ENCODE assay signal across 1 cellular context in the genomic region with DNA sequence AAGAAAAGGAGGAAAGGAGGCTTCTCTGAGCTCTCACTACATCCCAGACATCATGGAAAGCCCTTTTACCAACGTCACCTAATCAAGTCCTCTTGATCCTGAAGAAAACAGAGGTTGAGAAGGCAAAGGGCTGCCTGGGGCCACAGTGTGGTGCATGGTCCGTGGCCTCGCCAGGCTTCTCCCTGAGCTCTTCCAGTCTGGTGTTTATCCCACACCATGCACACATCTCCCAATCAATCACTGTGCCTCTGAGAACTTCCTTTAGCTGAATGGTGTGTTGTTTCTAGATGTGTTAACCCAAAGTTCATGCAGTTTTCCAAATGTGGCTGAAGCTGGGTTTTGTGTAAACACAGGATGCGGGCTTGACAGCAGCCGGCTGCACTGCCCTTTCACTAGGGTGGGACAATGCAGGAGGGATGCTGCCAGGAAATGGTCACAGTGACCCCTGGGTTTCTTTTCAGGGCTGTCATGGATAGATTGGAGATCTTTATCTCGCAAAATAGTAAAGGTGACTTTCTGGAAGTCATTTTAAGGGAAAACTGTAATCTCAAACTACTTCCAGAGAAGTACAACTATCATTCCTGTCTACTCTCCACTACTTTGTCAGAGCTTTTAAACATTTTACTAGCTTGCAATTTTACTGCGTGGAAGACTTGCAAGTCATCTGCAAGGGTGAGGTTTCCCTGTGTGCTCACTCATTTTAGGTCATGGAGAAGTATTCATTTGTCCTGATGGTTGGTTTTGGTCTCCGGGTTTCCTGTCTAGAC.
TF ChIP-seq lines count a peak whose summit lies in the region.

No MANE protein-coding gene starts in this region.

TF ChIP-seq in HepG2, 621 proteins besides CTCF, POLR2A, EP300 and RAD21 (continued from another document and continues in another):
- TF ChIP-seq, protein P1, sequence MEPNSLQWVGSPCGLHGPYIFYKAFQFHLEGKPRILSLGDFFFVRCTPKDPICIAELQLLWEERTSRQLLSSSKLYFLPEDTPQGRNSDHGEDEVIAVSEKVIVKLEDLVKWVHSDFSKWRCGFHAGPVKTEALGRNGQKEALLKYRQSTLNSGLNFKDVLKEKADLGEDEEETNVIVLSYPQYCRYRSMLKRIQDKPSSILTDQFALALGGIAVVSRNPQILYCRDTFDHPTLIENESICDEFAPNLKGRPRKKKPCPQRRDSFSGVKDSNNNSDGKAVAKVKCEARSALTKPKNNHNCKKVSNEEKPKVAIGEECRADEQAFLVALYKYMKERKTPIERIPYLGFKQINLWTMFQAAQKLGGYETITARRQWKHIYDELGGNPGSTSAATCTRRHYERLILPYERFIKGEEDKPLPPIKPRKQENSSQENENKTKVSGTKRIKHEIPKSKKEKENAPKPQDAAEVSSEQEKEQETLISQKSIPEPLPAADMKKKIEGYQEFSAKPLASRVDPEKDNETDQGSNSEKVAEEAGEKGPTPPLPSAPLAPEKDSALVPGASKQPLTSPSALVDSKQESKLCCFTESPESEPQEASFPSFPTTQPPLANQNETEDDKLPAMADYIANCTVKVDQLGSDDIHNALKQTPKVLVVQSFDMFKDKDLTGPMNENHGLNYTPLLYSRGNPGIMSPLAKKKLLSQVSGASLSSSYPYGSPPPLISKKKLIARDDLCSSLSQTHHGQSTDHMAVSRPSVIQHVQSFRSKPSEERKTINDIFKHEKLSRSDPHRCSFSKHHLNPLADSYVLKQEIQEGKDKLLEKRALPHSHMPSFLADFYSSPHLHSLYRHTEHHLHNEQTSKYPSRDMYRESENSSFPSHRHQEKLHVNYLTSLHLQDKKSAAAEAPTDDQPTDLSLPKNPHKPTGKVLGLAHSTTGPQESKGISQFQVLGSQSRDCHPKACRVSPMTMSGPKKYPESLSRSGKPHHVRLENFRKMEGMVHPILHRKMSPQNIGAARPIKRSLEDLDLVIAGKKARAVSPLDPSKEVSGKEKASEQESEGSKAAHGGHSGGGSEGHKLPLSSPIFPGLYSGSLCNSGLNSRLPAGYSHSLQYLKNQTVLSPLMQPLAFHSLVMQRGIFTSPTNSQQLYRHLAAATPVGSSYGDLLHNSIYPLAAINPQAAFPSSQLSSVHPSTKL (CRISPR knock-in tag; IDR thresholded peaks at IDR 0.05), result peak; percentile 99
- TF ChIP-seq, protein P2, sequence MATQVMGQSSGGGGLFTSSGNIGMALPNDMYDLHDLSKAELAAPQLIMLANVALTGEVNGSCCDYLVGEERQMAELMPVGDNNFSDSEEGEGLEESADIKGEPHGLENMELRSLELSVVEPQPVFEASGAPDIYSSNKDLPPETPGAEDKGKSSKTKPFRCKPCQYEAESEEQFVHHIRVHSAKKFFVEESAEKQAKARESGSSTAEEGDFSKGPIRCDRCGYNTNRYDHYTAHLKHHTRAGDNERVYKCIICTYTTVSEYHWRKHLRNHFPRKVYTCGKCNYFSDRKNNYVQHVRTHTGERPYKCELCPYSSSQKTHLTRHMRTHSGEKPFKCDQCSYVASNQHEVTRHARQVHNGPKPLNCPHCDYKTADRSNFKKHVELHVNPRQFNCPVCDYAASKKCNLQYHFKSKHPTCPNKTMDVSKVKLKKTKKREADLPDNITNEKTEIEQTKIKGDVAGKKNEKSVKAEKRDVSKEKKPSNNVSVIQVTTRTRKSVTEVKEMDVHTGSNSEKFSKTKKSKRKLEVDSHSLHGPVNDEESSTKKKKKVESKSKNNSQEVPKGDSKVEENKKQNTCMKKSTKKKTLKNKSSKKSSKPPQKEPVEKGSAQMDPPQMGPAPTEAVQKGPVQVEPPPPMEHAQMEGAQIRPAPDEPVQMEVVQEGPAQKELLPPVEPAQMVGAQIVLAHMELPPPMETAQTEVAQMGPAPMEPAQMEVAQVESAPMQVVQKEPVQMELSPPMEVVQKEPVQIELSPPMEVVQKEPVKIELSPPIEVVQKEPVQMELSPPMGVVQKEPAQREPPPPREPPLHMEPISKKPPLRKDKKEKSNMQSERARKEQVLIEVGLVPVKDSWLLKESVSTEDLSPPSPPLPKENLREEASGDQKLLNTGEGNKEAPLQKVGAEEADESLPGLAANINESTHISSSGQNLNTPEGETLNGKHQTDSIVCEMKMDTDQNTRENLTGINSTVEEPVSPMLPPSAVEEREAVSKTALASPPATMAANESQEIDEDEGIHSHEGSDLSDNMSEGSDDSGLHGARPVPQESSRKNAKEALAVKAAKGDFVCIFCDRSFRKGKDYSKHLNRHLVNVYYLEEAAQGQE (IDR thresholded peaks at IDR 0.05; ENCODE audit: borderline replicate concordance in 1 of 2, low read depth in 1 of 2, low read length in 2 of 2), result peak in 1 of 2 experiments; percentile 57; a peak in 1 of 4 replicates
- TF ChIP-seq ZNF776 (CRISPR knock-in tag; IDR thresholded peaks at IDR 0.05) (no peak), CCAR2 (optimal IDR thresholded peaks at IDR 0.05; ENCODE audit: low read depth, low read length) (no peak), ZNF558 (CRISPR knock-in tag; IDR thresholded peaks at IDR 0.05; ENCODE audit: borderline replicate concordance) (no peak), ATF1 (CRISPR knock-in tag; IDR thresholded peaks at IDR 0.05) (peak; percentile 83), ZC3H4 (CRISPR knock-in tag; IDR thresholded peaks at IDR 0.05; ENCODE audit: borderline replicate concordance) (no peak), ZNF251 (CRISPR knock-in tag; IDR thresholded peaks at IDR 0.05) (no peak), ZNF30 (CRISPR knock-in tag; IDR thresholded peaks at IDR 0.05) (no peak), RFX5 (IDR thresholded peaks at IDR 0.05; ENCODE audit: low read depth, low read length) (no peak; the same call in 1 of the 2 replicates), ZNF136 (CRISPR knock-in tag; IDR thresholded peaks at IDR 0.05; ENCODE audit: low read depth) (no peak; the same call in 1 of the 2 replicates), DPF2 (CRISPR knock-in tag; IDR thresholded peaks at IDR 0.05; ENCODE audit: borderline replicate concordance, low read depth) (peak; percentile 97), FOXM1 (CRISPR knock-in tag; IDR thresholded peaks at IDR 0.05) (no peak), FOXC1 (CRISPR knock-in tag; IDR thresholded peaks at IDR 0.05; ENCODE audit: borderline replicate concordance) (peak; percentile 61; the same call in 1 of the 2 replicates), FOXO1 (CRISPR knock-in tag; IDR thresholded peaks at IDR 0.05) (peak; percentile 100), POLR2G (IDR thresholded peaks at IDR 0.05; ENCODE audit: low read depth, low read length) (peak; percentile 70), ZNF879 (CRISPR knock-in tag; IDR thresholded peaks at IDR 0.05) (no peak), ZNF34 (CRISPR knock-in tag; IDR thresholded peaks at IDR 0.05; ENCODE audit: borderline replicate concordance) (no peak), ZSCAN9 (CRISPR knock-in tag; IDR thresholded peaks at IDR 0.05; ENCODE audit: borderline replicate concordance) (peak; percentile 99), SALL1 (CRISPR knock-in tag; IDR thresholded peaks at IDR 0.05) (peak; percentile 100), ATF7 (IDR thresholded peaks at IDR 0.05) (no peak), ATF7 (CRISPR knock-in tag; IDR thresholded peaks at IDR 0.05) (peak; percentile 87; the same call in 1 of the 2 replicates), HNRNPUL1 (IDR thresholded peaks at IDR 0.05; ENCODE audit: low read depth, low read length) (no peak), ZEB1 (IDR thresholded peaks at IDR 0.05; ENCODE audit: insufficient replicate concordance, low read depth) (peak; percentile 60), ZBTB7B (CRISPR knock-in tag; IDR thresholded peaks at IDR 0.05) (peak; percentile 98), POGZ (CRISPR knock-in tag; IDR thresholded peaks at IDR 0.05) (peak; percentile 98), ZNF775 (CRISPR knock-in tag; IDR thresholded peaks at IDR 0.05; ENCODE audit: borderline replicate concordance) (peak; percentile 2), GATAD2A (CRISPR knock-in tag; IDR thresholded peaks at IDR 0.05) (peak; percentile 100)
- TF ChIP-seq, protein P3, sequence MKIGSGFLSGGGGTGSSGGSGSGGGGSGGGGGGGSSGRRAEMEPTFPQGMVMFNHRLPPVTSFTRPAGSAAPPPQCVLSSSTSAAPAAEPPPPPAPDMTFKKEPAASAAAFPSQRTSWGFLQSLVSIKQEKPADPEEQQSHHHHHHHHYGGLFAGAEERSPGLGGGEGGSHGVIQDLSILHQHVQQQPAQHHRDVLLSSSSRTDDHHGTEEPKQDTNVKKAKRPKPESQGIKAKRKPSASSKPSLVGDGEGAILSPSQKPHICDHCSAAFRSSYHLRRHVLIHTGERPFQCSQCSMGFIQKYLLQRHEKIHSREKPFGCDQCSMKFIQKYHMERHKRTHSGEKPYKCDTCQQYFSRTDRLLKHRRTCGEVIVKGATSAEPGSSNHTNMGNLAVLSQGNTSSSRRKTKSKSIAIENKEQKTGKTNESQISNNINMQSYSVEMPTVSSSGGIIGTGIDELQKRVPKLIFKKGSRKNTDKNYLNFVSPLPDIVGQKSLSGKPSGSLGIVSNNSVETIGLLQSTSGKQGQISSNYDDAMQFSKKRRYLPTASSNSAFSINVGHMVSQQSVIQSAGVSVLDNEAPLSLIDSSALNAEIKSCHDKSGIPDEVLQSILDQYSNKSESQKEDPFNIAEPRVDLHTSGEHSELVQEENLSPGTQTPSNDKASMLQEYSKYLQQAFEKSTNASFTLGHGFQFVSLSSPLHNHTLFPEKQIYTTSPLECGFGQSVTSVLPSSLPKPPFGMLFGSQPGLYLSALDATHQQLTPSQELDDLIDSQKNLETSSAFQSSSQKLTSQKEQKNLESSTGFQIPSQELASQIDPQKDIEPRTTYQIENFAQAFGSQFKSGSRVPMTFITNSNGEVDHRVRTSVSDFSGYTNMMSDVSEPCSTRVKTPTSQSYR (CRISPR knock-in tag; IDR thresholded peaks at IDR 0.05; ENCODE audit: borderline replicate concordance), result peak; percentile 81; the same call in 1 of the 2 replicates
- TF ChIP-seq, protein P4, sequence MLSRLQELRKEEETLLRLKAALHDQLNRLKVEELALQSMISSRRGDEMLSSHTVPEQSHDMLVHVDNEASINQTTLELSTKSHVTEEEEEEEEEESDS (CRISPR knock-in tag; IDR thresholded peaks at IDR 0.05; ENCODE audit: borderline replicate concordance), result peak; percentile 33; the same call in 1 of the 2 replicates
- TF ChIP-seq, protein P5, sequence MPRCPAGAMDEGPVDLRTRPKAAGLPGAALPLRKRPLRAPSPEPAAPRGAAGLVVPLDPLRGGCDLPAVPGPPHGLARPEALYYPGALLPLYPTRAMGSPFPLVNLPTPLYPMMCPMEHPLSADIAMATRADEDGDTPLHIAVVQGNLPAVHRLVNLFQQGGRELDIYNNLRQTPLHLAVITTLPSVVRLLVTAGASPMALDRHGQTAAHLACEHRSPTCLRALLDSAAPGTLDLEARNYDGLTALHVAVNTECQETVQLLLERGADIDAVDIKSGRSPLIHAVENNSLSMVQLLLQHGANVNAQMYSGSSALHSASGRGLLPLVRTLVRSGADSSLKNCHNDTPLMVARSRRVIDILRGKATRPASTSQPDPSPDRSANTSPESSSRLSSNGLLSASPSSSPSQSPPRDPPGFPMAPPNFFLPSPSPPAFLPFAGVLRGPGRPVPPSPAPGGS (CRISPR knock-in tag; IDR thresholded peaks at IDR 0.05), result peak; percentile 42; the same call in 1 of the 2 replicates
- TF ChIP-seq, protein P6, sequence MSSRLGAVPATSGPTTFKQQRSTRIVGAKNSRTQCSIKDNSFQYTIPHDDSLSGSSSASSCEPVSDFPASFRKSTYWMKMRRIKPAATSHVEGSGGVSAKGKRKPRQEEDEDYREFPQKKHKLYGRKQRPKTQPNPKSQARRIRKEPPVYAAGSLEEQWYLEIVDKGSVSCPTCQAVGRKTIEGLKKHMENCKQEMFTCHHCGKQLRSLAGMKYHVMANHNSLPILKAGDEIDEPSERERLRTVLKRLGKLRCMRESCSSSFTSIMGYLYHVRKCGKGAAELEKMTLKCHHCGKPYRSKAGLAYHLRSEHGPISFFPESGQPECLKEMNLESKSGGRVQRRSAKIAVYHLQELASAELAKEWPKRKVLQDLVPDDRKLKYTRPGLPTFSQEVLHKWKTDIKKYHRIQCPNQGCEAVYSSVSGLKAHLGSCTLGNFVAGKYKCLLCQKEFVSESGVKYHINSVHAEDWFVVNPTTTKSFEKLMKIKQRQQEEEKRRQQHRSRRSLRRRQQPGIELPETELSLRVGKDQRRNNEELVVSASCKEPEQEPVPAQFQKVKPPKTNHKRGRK (CRISPR knock-in tag; IDR thresholded peaks at IDR 0.05), result peak; percentile 81; the same call in 1 of the 2 replicates
- TF ChIP-seq, protein P7, sequence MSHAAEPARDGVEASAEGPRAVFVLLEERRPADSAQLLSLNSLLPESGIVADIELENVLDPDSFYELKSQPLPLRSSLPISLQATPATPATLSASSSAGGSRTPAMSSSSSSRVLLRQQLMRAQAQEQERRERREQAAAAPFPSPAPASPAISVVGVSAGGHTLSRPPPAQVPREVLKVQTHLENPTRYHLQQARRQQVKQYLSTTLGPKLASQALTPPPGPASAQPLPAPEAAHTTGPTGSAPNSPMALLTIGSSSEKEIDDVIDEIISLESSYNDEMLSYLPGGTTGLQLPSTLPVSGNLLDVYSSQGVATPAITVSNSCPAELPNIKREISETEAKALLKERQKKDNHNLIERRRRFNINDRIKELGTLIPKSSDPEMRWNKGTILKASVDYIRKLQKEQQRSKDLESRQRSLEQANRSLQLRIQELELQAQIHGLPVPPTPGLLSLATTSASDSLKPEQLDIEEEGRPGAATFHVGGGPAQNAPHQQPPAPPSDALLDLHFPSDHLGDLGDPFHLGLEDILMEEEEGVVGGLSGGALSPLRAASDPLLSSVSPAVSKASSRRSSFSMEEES (CRISPR knock-in tag; IDR thresholded peaks at IDR 0.05), result peak; percentile 93
- TF ChIP-seq, protein P8, sequence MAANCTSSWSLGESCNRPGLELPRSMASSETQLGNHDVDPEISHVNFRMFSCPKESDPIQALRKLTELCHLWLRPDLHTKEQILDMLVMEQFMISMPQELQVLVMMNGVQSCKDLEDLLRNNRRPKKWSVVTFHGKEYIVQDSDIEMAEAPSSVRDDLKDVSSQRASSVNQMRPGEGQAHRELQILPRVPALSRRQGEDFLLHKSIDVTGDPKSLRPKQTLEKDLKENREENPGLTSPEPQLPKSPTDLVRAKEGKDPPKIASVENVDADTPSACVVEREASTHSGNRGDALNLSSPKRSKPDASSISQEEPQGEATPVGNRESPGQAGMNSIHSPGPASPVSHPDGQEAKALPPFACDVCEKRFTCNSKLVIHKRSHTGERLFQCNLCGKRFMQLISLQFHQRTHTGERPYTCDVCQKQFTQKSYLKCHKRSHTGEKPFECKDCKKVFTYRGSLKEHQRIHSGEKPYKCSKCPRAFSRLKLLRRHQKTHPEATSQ (CRISPR knock-in tag; IDR thresholded peaks at IDR 0.05; ENCODE audit: borderline replicate concordance), result peak; percentile 81; the same call in 1 of the 2 replicates
- TF ChIP-seq, protein P9, sequence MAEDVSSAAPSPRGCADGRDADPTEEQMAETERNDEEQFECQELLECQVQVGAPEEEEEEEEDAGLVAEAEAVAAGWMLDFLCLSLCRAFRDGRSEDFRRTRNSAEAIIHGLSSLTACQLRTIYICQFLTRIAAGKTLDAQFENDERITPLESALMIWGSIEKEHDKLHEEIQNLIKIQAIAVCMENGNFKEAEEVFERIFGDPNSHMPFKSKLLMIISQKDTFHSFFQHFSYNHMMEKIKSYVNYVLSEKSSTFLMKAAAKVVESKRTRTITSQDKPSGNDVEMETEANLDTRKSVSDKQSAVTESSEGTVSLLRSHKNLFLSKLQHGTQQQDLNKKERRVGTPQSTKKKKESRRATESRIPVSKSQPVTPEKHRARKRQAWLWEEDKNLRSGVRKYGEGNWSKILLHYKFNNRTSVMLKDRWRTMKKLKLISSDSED (CRISPR knock-in tag; IDR thresholded peaks at IDR 0.05), result no peak
- TF ChIP-seq, protein P10, sequence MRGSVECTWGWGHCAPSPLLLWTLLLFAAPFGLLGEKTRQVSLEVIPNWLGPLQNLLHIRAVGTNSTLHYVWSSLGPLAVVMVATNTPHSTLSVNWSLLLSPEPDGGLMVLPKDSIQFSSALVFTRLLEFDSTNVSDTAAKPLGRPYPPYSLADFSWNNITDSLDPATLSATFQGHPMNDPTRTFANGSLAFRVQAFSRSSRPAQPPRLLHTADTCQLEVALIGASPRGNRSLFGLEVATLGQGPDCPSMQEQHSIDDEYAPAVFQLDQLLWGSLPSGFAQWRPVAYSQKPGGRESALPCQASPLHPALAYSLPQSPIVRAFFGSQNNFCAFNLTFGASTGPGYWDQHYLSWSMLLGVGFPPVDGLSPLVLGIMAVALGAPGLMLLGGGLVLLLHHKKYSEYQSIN (CRISPR knock-in tag; IDR thresholded peaks at IDR 0.05; ENCODE audit: borderline replicate concordance), result no peak
